In the genomic region with DNA sequence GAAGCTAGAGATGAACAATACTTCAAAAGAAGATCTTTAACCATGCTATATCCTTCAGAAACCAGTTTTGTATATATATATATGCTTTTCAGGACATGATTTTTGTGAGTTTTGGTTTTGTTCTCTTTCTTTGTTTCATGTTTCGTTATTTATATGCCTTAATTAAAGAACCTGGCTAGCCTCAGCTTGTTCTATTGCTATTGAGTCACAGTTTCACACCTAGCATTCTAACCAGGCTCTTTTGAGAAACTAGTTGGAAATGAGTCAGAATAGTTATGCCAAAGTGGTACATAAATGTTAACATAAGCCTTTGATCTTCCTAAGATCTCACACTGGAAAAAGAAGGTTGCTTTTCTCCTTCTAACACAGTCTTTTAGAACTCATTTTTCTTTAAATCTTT, we compare ENCODE assay signal across 17 cellular contexts.
DNase-seq lines count a peak whose midpoint lies in the region; ATAC-seq, FAIRE-seq and TF ChIP-seq lines count a peak whose summit lies in the region.
"Had no signal": no experiment of that assay in that cellular context is flagged by ENCODE, and none has a peak within 500 bp of the region (broad histone marks: within the 10 kb centered on the region; RNA-seq: fewer than 3 reads in every experiment).

No MANE protein-coding gene starts in this region.

- CTCF ChIA-PET in activated CD4-positive, alpha-beta T cell treated with anti-CD3 and anti-CD28 coated beads for 36 hours (lab: Charles Lee), result no interaction called here
- CTCF ChIA-PET in activated CD4-positive, alpha-beta T cell treated with anti-CD3 and anti-CD28 coated beads, Interleukin-2, amount 10 ng/mL, durations not matched to agents 7 days and 5 days (lab: Charles Lee), result no interaction called here
- CTCF ChIA-PET in GM12878 (lab: Yijun Ruan, JAX), result no interaction called here

- peak; percentile 78 for ATAC-seq in activated CD4-positive, alpha-beta T cell treated with anti-CD3 and anti-CD28 coated beads for 36 hours
- peak; percentile 79 for ATAC-seq in HG02852 (IDR thresholded peaks at IDR 0.05; ENCODE audit: unreplicated experiment)
- peak; percentile 48 for ATAC-seq in GM12878

- TF ChIP-seq RAD21 in GM12878 (IDR thresholded peaks at IDR 0.05; ENCODE audit: insufficient read depth, low read depth, low read length), result no peak

- no peak overlapping the region for H3K27ac Mint-ChIP-seq in activated CD4-positive, alpha-beta T cell treated with anti-CD3 and anti-CD28 coated beads for 36 hours
- no peak overlapping the region for H3K27ac Mint-ChIP-seq in activated CD4-positive, alpha-beta T cell treated with anti-CD3 and anti-CD28 coated beads, Interleukin-2, amount 10 ng/mL, durations not matched to agents 7 days and 5 days
- H3K27ac Mint-ChIP-seq: IgD-negative memory B cell had no signal

- H4K20me1 ChIP-seq in GM12878 (ENCODE audit: control insufficient read depth, insufficient read depth) (no peaks in the 10 kb centered on the region), smooth muscle cell (ENCODE audit: low read depth) (no peaks in the 10 kb centered on the region)
- H4K20me1 ChIP-seq: BLaER1 treated with 17β-estradiol and CSF1 and Interleukin-3, amounts not matched to agents 10 nM and 100 nM had no signal

- H3K9me3 Mint-ChIP-seq in activated CD4-positive, alpha-beta T cell treated with anti-CD3 and anti-CD28 coated beads for 36 hours (ENCODE audit: low read depth), result peaks cover 10% of the 10 kb centered on the region
- peaks cover 4% of the 10 kb centered on the region for H3K9me3 Mint-ChIP-seq in activated CD4-positive, alpha-beta T cell treated with anti-CD3 and anti-CD28 coated beads, Interleukin-2, amount 10 ng/mL, durations not matched to agents 7 days and 5 days

- H2AFZ ChIP-seq in GM12878 (ENCODE audit: control insufficient read depth, low read depth, low read length) (no peak overlapping the region), smooth muscle cell (ENCODE audit: low read depth) (no peak overlapping the region)

- no peak overlapping the region for H3K4me3 Mint-ChIP-seq in activated CD4-positive, alpha-beta T cell treated with anti-CD3 and anti-CD28 coated beads for 36 hours
- H3K4me3 Mint-ChIP-seq in activated CD4-positive, alpha-beta T cell treated with anti-CD3 and anti-CD28 coated beads, Interleukin-2, amount 10 ng/mL, durations not matched to agents 7 days and 5 days, result no peak overlapping the region
- H3K4me3 Mint-ChIP-seq: IgD-negative memory B cell had no signal

- H3K4me3 ChIP-seq in GM12878 (no peak overlapping the region), smooth muscle cell (no peak overlapping the region)
- H3K4me3 ChIP-seq: BLaER1 treated with 17β-estradiol and CSF1 and Interleukin-3, amounts not matched to agents 10 nM and 100 nM had no signal

- H3K9me3 ChIP-seq in GM12878 (replicated peaks; ENCODE audit: control insufficient read depth, insufficient read depth, low read length) (no peaks in the 10 kb centered on the region; the same call in 2 of the 3 replicates), smooth muscle cell (replicated peaks; ENCODE audit: low read depth) (no peaks in the 10 kb centered on the region)

- H3K36me3 ChIP-seq in GM12878 (ENCODE audit: control insufficient read depth in 2 of 2, insufficient read depth in 2 of 2, low read length in 1 of 2), result no peaks in the 10 kb centered on the region
- H3K36me3 ChIP-seq in smooth muscle cell (ENCODE audit: low read depth), result no peaks in the 10 kb centered on the region
- H3K36me3 ChIP-seq: BLaER1 treated with 17β-estradiol and CSF1 and Interleukin-3, amounts not matched to agents 10 nM and 100 nM had no signal

- SMC1A ChIA-PET in GM12878 (lab: Charles Lee; ENCODE audit: uncharacterized antibody, unreplicated experiment), result no interaction called here

- H3K27me3 ChIP-seq in GM12878 (replicated peaks in 1 of 2; ENCODE audit: control insufficient read depth in 2 of 2, insufficient read depth in 2 of 2, low read length in 1 of 2) (no peaks in the 10 kb centered on the region), smooth muscle cell (ENCODE audit: low read depth) (no peaks in the 10 kb centered on the region)
- H3K27me3 ChIP-seq: BLaER1 treated with 17β-estradiol and CSF1 and Interleukin-3, amounts not matched to agents 10 nM and 100 nM had no signal

- no peaks in the 10 kb centered on the region for H3K36me3 Mint-ChIP-seq in activated CD4-positive, alpha-beta T cell treated with anti-CD3 and anti-CD28 coated beads for 36 hours (ENCODE audit: low read depth)
- H3K36me3 Mint-ChIP-seq in activated CD4-positive, alpha-beta T cell treated with anti-CD3 and anti-CD28 coated beads, Interleukin-2, amount 10 ng/mL, durations not matched to agents 7 days and 5 days (ENCODE audit: low read depth), result no peaks in the 10 kb centered on the region
- H3K36me3 Mint-ChIP-seq: IgD-negative memory B cell had no signal

- no peak for TF ChIP-seq EP300 in GM12878 (IDR thresholded peaks at IDR 0.05; ENCODE audit: borderline replicate concordance in 1 of 2, control insufficient read depth in 1 of 2, low read depth in 2 of 2, low read length in 2 of 2)

- no peak overlapping the region for H3K9ac ChIP-seq in GM12878 (ENCODE audit: control insufficient read depth, insufficient read depth, low read length)
- no peak overlapping the region for H3K9ac ChIP-seq in smooth muscle cell (ENCODE audit: low read depth)
- H3K9ac ChIP-seq: BLaER1 treated with 17β-estradiol and CSF1 and Interleukin-3, amounts not matched to agents 10 nM and 100 nM had no signal

- RAD21 ChIA-PET in GM12878 (lab: Charles Lee; ENCODE audit: unreplicated experiment), result no interaction called here

- no peak for FAIRE-seq in GM12878 (lab: Jason Lieb, UNC)
- FAIRE-seq: GM12891 had no signal

- no peaks in the 10 kb centered on the region for H3K4me1 Mint-ChIP-seq in activated CD4-positive, alpha-beta T cell treated with anti-CD3 and anti-CD28 coated beads for 36 hours
- no peaks in the 10 kb centered on the region for H3K4me1 Mint-ChIP-seq in activated CD4-positive, alpha-beta T cell treated with anti-CD3 and anti-CD28 coated beads, Interleukin-2, amount 10 ng/mL, durations not matched to agents 7 days and 5 days
- H3K4me1 Mint-ChIP-seq: IgD-negative memory B cell had no signal

- H3K27ac ChIP-seq in GM12878 (ENCODE audit: control insufficient read depth, insufficient read depth) (no peak overlapping the region), smooth muscle cell (ENCODE audit: low read depth) (no peak overlapping the region)
- H3K27ac ChIP-seq: 22Rv1; BLaER1 treated with 17β-estradiol and CSF1 and Interleukin-3, amounts not matched to agents 10 nM and 100 nM had no signal

- no peaks in the 10 kb centered on the region for H3F3A ChIP-seq in smooth muscle cell (ENCODE audit: low read depth)

- H3K79me2 ChIP-seq in GM12878 (ENCODE audit: control insufficient read depth, insufficient read depth, low read length), result no peaks in the 10 kb centered on the region
- no peaks in the 10 kb centered on the region for H3K79me2 ChIP-seq in smooth muscle cell (ENCODE audit: low read depth)

- no peaks in the 10 kb centered on the region for H3K4me1 ChIP-seq in GM12878 (ENCODE audit: control insufficient read depth, insufficient read depth, low read length)
- no peaks in the 10 kb centered on the region for H3K4me1 ChIP-seq in smooth muscle cell (ENCODE audit: low read depth)
- H3K4me1 ChIP-seq: BLaER1 treated with 17β-estradiol and CSF1 and Interleukin-3, amounts not matched to agents 10 nM and 100 nM had no signal

- H3K27me3 Mint-ChIP-seq in activated CD4-positive, alpha-beta T cell treated with anti-CD3 and anti-CD28 coated beads for 36 hours, result no peaks in the 10 kb centered on the region
- H3K27me3 Mint-ChIP-seq in activated CD4-positive, alpha-beta T cell treated with anti-CD3 and anti-CD28 coated beads, Interleukin-2, amount 10 ng/mL, durations not matched to agents 7 days and 5 days, result no peaks in the 10 kb centered on the region
- H3K27me3 Mint-ChIP-seq: IgD-negative memory B cell had no signal

- in situ Hi-C loops in GM12878 (cut with MboI), result no loop called here

- WGBS in GM12878 (ENCODE audit: insufficient coverage, insufficient replicate concordance, low lambda C conversion rate, missing lambda C conversion rate), result 0% methylated on average over 1 of the region's 1 CpG
- WGBS in smooth muscle cell (ENCODE audit: low lambda C conversion rate), result 52% methylated on average over 1 of the region's 1 CpG

- TF ChIP-seq POLR2A in GM12878 (IDR thresholded peaks at IDR 0.05; ENCODE audit: low read depth, low read length), result no peak

- no peak overlapping the region for H3K4me2 ChIP-seq in GM12878 (ENCODE audit: control insufficient read depth, insufficient read depth)
- peak overlapping the region; percentile 18 for H3K4me2 ChIP-seq in smooth muscle cell
- H3K4me2 ChIP-seq: BLaER1 treated with 17β-estradiol and CSF1 and Interleukin-3, amounts not matched to agents 10 nM and 100 nM had no signal

- no TSS peak for BruUV-seq in GM12878 (replicated peaks; lab: Mats Ljungman, UMichigan)

- intact Hi-C loops in activated CD4-positive, alpha-beta T cell treated with anti-CD3 and anti-CD28 coated beads for 36 hours (cut with DNase I, micrococcal nuclease), result no loop called here
- intact Hi-C loops in GM12878 (cut with micrococcal nuclease; ENCODE audit: unreplicated experiment), result no loop called here

- POLR2A ChIA-PET in activated CD4-positive, alpha-beta T cell treated with anti-CD3 and anti-CD28 coated beads for 36 hours (lab: Charles Lee), result no interaction called here
- POLR2A ChIA-PET in activated CD4-positive, alpha-beta T cell treated with anti-CD3 and anti-CD28 coated beads, Interleukin-2, amount 10 ng/mL, durations not matched to agents 7 days and 5 days (lab: Charles Lee), result no interaction called here
- POLR2A ChIA-PET in GM12878 (lab: Charles Lee), result no interaction called here

- no peak for DNase-seq in activated CD4-positive, alpha-beta T cell treated with anti-CD3 and anti-CD28 coated beads for 36 hours
- no peak for DNase-seq in activated CD4-positive, alpha-beta T cell treated with anti-CD3 and anti-CD28 coated beads, Interleukin-2, amount 10 ng/mL, durations not matched to agents 7 days and 5 days
- DNase-seq in GM12878 (ENCODE audit: low read depth, low spot score) (no peak), smooth muscle cell (lab: John Stamatoyannopoulos, UW; ENCODE audit: unreplicated experiment) (no peak), activated gamma-delta T cell (lab: John Stamatoyannopoulos, UW) (no peak), DMS53 (lab: John Stamatoyannopoulos, UW) (no peak), DMS79 treated with DMSO at 0.1 percent for 48 hours (lab: John Stamatoyannopoulos, UW) (no peak)
- DNase-seq: H7, NCI-H1436, NCI-H2029 treated with DMSO at 0.1 percent for 48 hours, NCI-H510A treated with DMSO at 0.1 percent for 48 hours, SIG-M5 had no signal

- TF ChIP-seq CTCF in GM12878 (IDR thresholded peaks at IDR 0.05 in 2 of 3, conservative IDR thresholded peaks at IDR 0.05 in 1 of 3; ENCODE audit: control insufficient read depth in 2 of 3, extremely low read depth in 1 of 3, insufficient read depth in 1 of 3, low read depth in 3 of 3, low read length in 3 of 3) (no peak), smooth muscle cell (IDR thresholded peaks at IDR 0.05; ENCODE audit: borderline replicate concordance, insufficient read depth, poor library complexity, severe bottlenecking) (no peak)

TF ChIP-seq in GM12878, 131 proteins besides CTCF, POLR2A, EP300 and RAD21 (continues in another document):
- TF ChIP-seq JUNB (IDR thresholded peaks at IDR 0.05) (0 out of 2 replicates have a peak, but pooled peaks have one; percentile 7), TCF7 (IDR thresholded peaks at IDR 0.05; ENCODE audit: borderline replicate concordance) (peak; percentile 52; the same call in 1 of the 2 replicates)
